Comparison of ENCODE assay signal across 11 cellular contexts in the genomic region with DNA sequence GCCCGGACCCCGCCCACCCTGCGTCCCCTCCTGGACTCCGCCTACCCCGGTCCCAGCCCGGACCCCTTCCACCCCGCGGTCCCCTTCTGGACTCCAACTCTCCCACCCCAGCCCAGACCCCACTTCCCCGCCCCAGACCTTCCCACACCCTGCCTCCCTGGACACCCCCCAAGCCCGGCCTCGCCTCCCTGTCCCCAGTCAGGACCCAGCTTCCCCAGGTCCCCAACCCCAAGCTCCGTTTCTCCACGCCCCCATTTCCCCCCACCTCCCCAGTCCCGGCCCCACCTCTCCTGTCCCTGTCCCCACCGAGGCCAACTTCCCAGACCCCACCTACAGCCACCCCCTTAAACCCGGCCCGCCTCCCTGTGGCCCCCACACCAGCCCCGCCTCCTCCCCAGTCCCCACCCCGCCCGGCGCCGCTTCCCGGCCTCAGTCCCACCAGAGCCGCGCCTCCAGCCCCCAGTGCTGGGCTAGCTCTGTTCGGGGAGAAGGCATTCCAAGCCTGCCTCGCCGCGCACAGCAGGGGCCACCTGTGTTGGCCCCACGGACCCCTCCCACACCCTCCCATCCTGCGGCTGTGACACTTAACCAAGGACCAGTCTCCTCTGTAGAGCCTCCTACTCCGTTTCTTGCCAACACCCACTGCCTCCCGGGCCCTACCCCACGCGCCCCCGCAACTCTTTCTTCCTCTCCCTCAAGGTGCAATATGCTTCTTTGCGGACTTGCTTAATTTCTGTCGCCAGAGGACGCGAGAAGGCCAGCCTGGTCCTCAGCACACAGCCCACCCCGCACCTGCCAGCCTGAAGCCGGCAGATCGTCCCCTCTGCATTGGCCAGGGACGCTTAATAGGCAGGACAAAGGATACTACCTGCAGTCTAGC. TPM values are rescaled to one million over a fixed set of nuclear protein-coding genes. Genes with fewer than 3 reads are reported as not detected.
DNase-seq lines count a peak whose midpoint lies in the region; ATAC-seq and TF ChIP-seq lines count a peak whose summit lies in the region.
"Had no signal": no experiment of that assay in that cellular context is flagged by ENCODE, and none has a peak within 500 bp of the region (broad histone marks: within the 10 kb centered on the region; RNA-seq: fewer than 3 reads in every experiment).

No MANE protein-coding gene starts in this region.

- POLR2A ChIA-PET in naive thymus-derived CD8-positive, alpha-beta T cell (lab: Charles Lee) = interaction anchor here (0.6 kb wide), 1 partner anchor 548 kb away, joined by 3 read pairs; no protein-coding TSS in a partner anchor

- peaks cover 8% of the 10 kb centered on the region for H3K4me1 Mint-ChIP-seq in activated naive CD4-positive, alpha-beta T cell treated with anti-CD3 and anti-CD28 coated beads, Interleukin-2, amount 10 ng/mL, durations not matched to agents 7 days and 5 days
- H3K4me1 Mint-ChIP-seq in endothelial cell (ENCODE audit: unreplicated experiment) = peaks cover 7% of the 10 kb centered on the region
- peaks cover 11 to 20% (median 14%) of the 10 kb centered on the region in 4 donors for H3K4me1 Mint-ChIP-seq in naive thymus-derived CD8-positive, alpha-beta T cell

- intact Hi-C loops in upper lobe of right lung (cut with DNase I) = no loop called here
- intact Hi-C loops in posterior cingulate gyrus (cut with DNase I) = no loop called here

- no peaks in the 10 kb centered on the region for H3K36me3 ChIP-seq in upper lobe of right lung
- H3K36me3 ChIP-seq: BLaER1 treated with 17β-estradiol and CSF1 and Interleukin-3, amounts not matched to agents 10 nM and 100 nM had no signal

- no peak overlapping the region for H3K27ac Mint-ChIP-seq in activated naive CD4-positive, alpha-beta T cell treated with anti-CD3 and anti-CD28 coated beads, Interleukin-2, amount 10 ng/mL, durations not matched to agents 7 days and 5 days
- H3K27ac Mint-ChIP-seq in endothelial cell (ENCODE audit: unreplicated experiment) = no peak overlapping the region
- H3K27ac Mint-ChIP-seq in naive thymus-derived CD8-positive, alpha-beta T cell = peak overlapping the region in 5 of 10 donors; percentile 1 to 78 (median 19)

- TF ChIP-seq CTCF in endothelial cell (IDR thresholded peaks at IDR 0.05; ENCODE audit: unreplicated experiment) = no peak
- TF ChIP-seq CTCF in upper lobe of right lung (IDR thresholded peaks at IDR 0.05) = no peak

- peak overlapping the region; percentile 9 for H3K27ac ChIP-seq in upper lobe of right lung
- H3K27ac ChIP-seq: BLaER1 treated with 17β-estradiol and CSF1 and Interleukin-3, amounts not matched to agents 10 nM and 100 nM had no signal

- peak overlapping the region; percentile 19 for H3K4me3 ChIP-seq in upper lobe of right lung

- DNase-seq in activated naive CD4-positive, alpha-beta T cell treated with anti-CD3 and anti-CD28 coated beads, Interleukin-2, amount 10 ng/mL, durations not matched to agents 7 days and 5 days = no peak
- no peak for DNase-seq in activated naive CD4-positive, alpha-beta T cell (lab: John Stamatoyannopoulos, UW)
- DNase-seq in endothelial cell (ENCODE audit: low spot score) = peak; percentile 8
- peak in 1 of 10 donors; percentile 4 for DNase-seq in naive thymus-derived CD8-positive, alpha-beta T cell
- no peak for DNase-seq in upper lobe of right lung
- no peak for DNase-seq in posterior cingulate gyrus
- DNase-seq in hypothalamus (lab: John Stamatoyannopoulos, UW) = no peak

- H3K27me3 Mint-ChIP-seq in activated naive CD4-positive, alpha-beta T cell treated with anti-CD3 and anti-CD28 coated beads, Interleukin-2, amount 10 ng/mL, durations not matched to agents 7 days and 5 days = peaks cover 69% of the 10 kb centered on the region
- H3K27me3 Mint-ChIP-seq in endothelial cell (ENCODE audit: unreplicated experiment) = peaks cover 14% of the 10 kb centered on the region
- peaks cover 35 to 68% (median 46%) of the 10 kb centered on the region in 5 donors for H3K27me3 Mint-ChIP-seq in naive thymus-derived CD8-positive, alpha-beta T cell

- H3K36me3 Mint-ChIP-seq in activated naive CD4-positive, alpha-beta T cell treated with anti-CD3 and anti-CD28 coated beads, Interleukin-2, amount 10 ng/mL, durations not matched to agents 7 days and 5 days = no peaks in the 10 kb centered on the region
- no peaks in the 10 kb centered on the region for H3K36me3 Mint-ChIP-seq in endothelial cell (ENCODE audit: low read depth, unreplicated experiment)
- no peaks in the 10 kb centered on the region for H3K36me3 Mint-ChIP-seq in naive thymus-derived CD8-positive, alpha-beta T cell

- CTCF ChIA-PET in activated naive CD4-positive, alpha-beta T cell treated with anti-CD3 and anti-CD28 coated beads, Interleukin-2, amount 10 ng/mL, durations not matched to agents 7 days and 5 days (lab: Charles Lee) = no interaction called here

- peak overlapping the region; percentile 46 for H3K4me3 Mint-ChIP-seq in activated naive CD4-positive, alpha-beta T cell treated with anti-CD3 and anti-CD28 coated beads, Interleukin-2, amount 10 ng/mL, durations not matched to agents 7 days and 5 days
- H3K4me3 Mint-ChIP-seq in endothelial cell (ENCODE audit: unreplicated experiment) = peak overlapping the region; percentile 63
- peak overlapping the region; percentile 78 to 92 (median 86) for H3K4me3 Mint-ChIP-seq in naive thymus-derived CD8-positive, alpha-beta T cell

- H3K27me3 ChIP-seq in upper lobe of right lung = peaks cover 28% of the 10 kb centered on the region

- H3K9me3 ChIP-seq in upper lobe of right lung = no peaks in the 10 kb centered on the region
- H3K9me3 ChIP-seq: BLaER1 treated with 17β-estradiol and CSF1 and Interleukin-3, amounts not matched to agents 10 nM and 100 nM had no signal

- peak; percentile 64 to 67 for ATAC-seq in naive thymus-derived CD8-positive, alpha-beta T cell
- ATAC-seq in upper lobe of right lung (peak; percentile 53), HG03045 (IDR thresholded peaks at IDR 0.05; ENCODE audit: unreplicated experiment) (no peak)

- H3K4me1 ChIP-seq in upper lobe of right lung = peaks cover 17% of the 10 kb centered on the region

- H3K9me3 Mint-ChIP-seq in activated naive CD4-positive, alpha-beta T cell treated with anti-CD3 and anti-CD28 coated beads, Interleukin-2, amount 10 ng/mL, durations not matched to agents 7 days and 5 days = no peaks in the 10 kb centered on the region
- no peaks in the 10 kb centered on the region for H3K9me3 Mint-ChIP-seq in endothelial cell (ENCODE audit: unreplicated experiment)
- no peaks in the 10 kb centered on the region for H3K9me3 Mint-ChIP-seq in naive thymus-derived CD8-positive, alpha-beta T cell

RNA-seq across cellular contexts. Expression of gene ITIH5, which starts 0.7 kb away (rescaled TPM):
- 0.36 TPM for total RNA-seq in endothelial cell (ENCODE audit: unreplicated experiment)
- not detected for total RNA-seq in naive thymus-derived CD8-positive, alpha-beta T cell
- polyA plus RNA-seq in naive thymus-derived CD8-positive, alpha-beta T cell = not detected
- 10.5 TPM for total RNA-seq in upper lobe of right lung
- total RNA-seq: activated CD8-positive, alpha-beta memory T cell treated with anti-CD3 and anti-CD28 coated beads for 36 hours; NCI-H460 had no signal

RNA-seq across cellular contexts. Expression of gene ITIH2, which starts 35.6 kb away (rescaled TPM):
- total RNA-seq in endothelial cell (ENCODE audit: unreplicated experiment) = not detected
- total RNA-seq in naive thymus-derived CD8-positive, alpha-beta T cell = not detected
- polyA plus RNA-seq in naive thymus-derived CD8-positive, alpha-beta T cell = not detected
- total RNA-seq in upper lobe of right lung = 1.3 TPM
- total RNA-seq: activated CD8-positive, alpha-beta memory T cell treated with anti-CD3 and anti-CD28 coated beads for 36 hours; NCI-H460 had no signal
